In the genomic region with DNA sequence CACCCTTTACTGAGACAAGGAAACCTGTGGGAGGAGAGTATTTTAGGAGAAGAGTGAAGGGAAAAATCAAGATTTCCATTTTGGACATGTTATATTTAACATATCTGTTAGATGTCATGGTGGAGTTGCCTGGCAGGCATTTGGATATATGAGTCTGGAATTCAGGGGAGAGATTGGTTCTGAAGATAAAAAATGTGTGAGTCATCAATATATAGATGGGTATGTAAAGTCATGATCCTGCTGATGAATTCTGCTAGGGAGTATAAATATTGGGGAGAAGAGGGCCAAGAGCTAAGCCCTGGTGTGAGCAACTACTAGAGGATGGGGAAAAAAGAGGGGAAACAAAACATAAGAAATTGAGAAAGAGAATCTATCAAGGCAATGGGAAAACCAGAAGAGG, we compare ENCODE assay signal across 7 cellular contexts.
"Had no signal": no experiment of that assay in that cellular context is flagged by ENCODE, and none has a peak within 500 bp of the region (broad histone marks: within the 10 kb centered on the region; RNA-seq: fewer than 3 reads in every experiment).

No MANE protein-coding gene starts in this region.

- H3K4me2 ChIP-seq: GM23338 had no signal

- ATAC-seq: GM23338, K562 had no signal

- H3K4me3 ChIP-seq: GM23338, K562 had no signal

- FAIRE-seq: H1, K562 had no signal

- DNase-seq: H9, HFFc6, KG1 had no signal

- H2AFZ ChIP-seq: GM23338 had no signal

- H3K27ac ChIP-seq: HL-60 had no signal
